Comparison of ENCODE assay signal across 37 cellular contexts in genomic region chr1:68078647-68079046, GRCh38. TPM values are rescaled to one million over a fixed set of nuclear protein-coding genes. Genes with fewer than 3 reads are reported as not detected.
"Had no signal": no experiment of that assay in that cellular context is flagged by ENCODE, and none has a peak within 500 bp of the region (broad histone marks: within the 10 kb centered on the region; RNA-seq: fewer than 3 reads in every experiment).

No MANE protein-coding gene starts in this region.

- H3K4me1 ChIP-seq: body of pancreas, breast epithelium had no signal

- H3K36me3 ChIP-seq: adrenal gland, brain microvascular endothelial cell, breast epithelium had no signal

- DNase-seq: activated CD4-positive, alpha-beta memory T cell treated with anti-CD3 and anti-CD28 coated beads, Interleukin-2, amount 10 ng/mL, durations not matched to agents 7 days and 5 days; activated CD4-positive, alpha-beta T cell treated with anti-CD3 and anti-CD28 coated beads for 1 hour; activated CD4-positive, alpha-beta T cell treated with anti-CD3 and anti-CD28 coated beads for 36 hours; activated CD4-positive, alpha-beta T cell treated with anti-CD3 and anti-CD28 coated beads for 48 hours; activated CD4-positive, alpha-beta T cell treated with anti-CD3 and anti-CD28 coated beads, Interleukin-2, amount 10 ng/mL, durations not matched to agents 7 days and 5 days; activated CD4-positive, alpha-beta T cell treated with anti-CD3 and anti-CD28 coated beads, Interleukin-2, amount 50 U/mL, for 48 hours; activated CD4-positive, CD25-positive, alpha-beta regulatory T cell; activated CD8-positive, alpha-beta memory T cell treated with anti-CD3 and anti-CD28 coated beads for 24 hours; activated CD8-positive, alpha-beta memory T cell treated with anti-CD3 and anti-CD28 coated beads, Interleukin-2, amount 10 ng/mL, durations not matched to agents 7 days and 5 days; activated CD8-positive, alpha-beta T cell treated with anti-CD3 and anti-CD28 coated beads, Interleukin-2, amount 10 ng/mL, durations not matched to agents 7 days and 5 days; activated effector memory CD4-positive, alpha-beta T cell treated with anti-CD3 and anti-CD28 coated beads, Interleukin-2, amount 50 U/mL, for 16 hours; activated gamma-delta T cell treated with Interleukin-2 at 50 U/mL for 16 hours; activated naive CD4-positive, alpha-beta T cell; activated naive CD4-positive, alpha-beta T cell treated with anti-CD3 and anti-CD28 coated beads for 36 hours; activated naive CD4-positive, alpha-beta T cell treated with anti-CD3 and anti-CD28 coated beads, Interleukin-2, amount 50 U/mL, for 16 hours; activated naive CD8-positive, alpha-beta T cell treated with anti-CD3 and anti-CD28 coated beads for 36 hours; activated T-cell treated with anti-CD3 and anti-CD28 coated beads for 4 hours; activated T-cell treated with anti-CD3 and anti-CD28 coated beads, Interleukin-2, amount 50 U/mL, for 1 hour; activated T-cell treated with anti-CD3 and anti-CD28 coated beads, Interleukin-2, amount 50 U/mL, for 4 hours; activated T-cell treated with anti-CD3 and anti-CD28 coated beads, Interleukin-2, amount 50 U/mL, for 72 hours; adrenal gland; amniotic stem cell; aorta; body of pancreas; brain microvascular endothelial cell; central memory CD4-positive, alpha-beta T cell; T-helper 1 cell; T-helper 2 cell; T-helper 9 cell had no signal

- ATAC-seq: activated CD4-positive, alpha-beta T cell treated with anti-CD3 and anti-CD28 coated beads for 36 hours; activated CD4-positive, CD25-positive, alpha-beta regulatory T cell treated with anti-CD3 and anti-CD28 coated beads, Interleukin-2, amount 50 U/mL, for 24 hours; activated CD8-positive, alpha-beta memory T cell treated with anti-CD3 and anti-CD28 coated beads, Interleukin-2, amount 10 ng/mL, durations not matched to agents 7 days and 5 days; activated CD8-positive, alpha-beta T cell treated with anti-CD3 and anti-CD28 coated beads, Interleukin-2, amount 10 ng/mL, durations not matched to agents 7 days and 5 days; activated naive CD4-positive, alpha-beta T cell treated with anti-CD3 and anti-CD28 coated beads, Interleukin-2, amount 50 U/mL, for 72 hours; activated T-cell treated with anti-CD3 and anti-CD28 coated beads, Interleukin-2, amount 50 U/mL, for 4 hours; activated T-cell treated with anti-CD3 and anti-CD28 coated beads, Interleukin-2, amount 50 U/mL, for 72 hours; activated T-helper 17 cell treated with anti-CD3 and anti-CD28 coated beads, Interleukin-2, amount 50 U/mL, for 72 hours; body of pancreas had no signal

- H3K36me3 Mint-ChIP-seq: activated CD8-positive, alpha-beta memory T cell treated with anti-CD3 and anti-CD28 coated beads, Interleukin-2, amount 10 ng/mL, durations not matched to agents 7 days and 5 days; activated naive CD4-positive, alpha-beta T cell treated with anti-CD3 and anti-CD28 coated beads, Interleukin-2, amount 50 U/mL, for 72 hours; activated naive CD8-positive, alpha-beta T cell treated with anti-CD3 and anti-CD28 coated beads for 36 hours had no signal

- H3K9me3 Mint-ChIP-seq: activated CD4-positive, alpha-beta memory T cell treated with anti-CD3 and anti-CD28 coated beads, Interleukin-2, amount 10 ng/mL, durations not matched to agents 7 days and 5 days; activated CD4-positive, alpha-beta T cell treated with anti-CD3 and anti-CD28 coated beads, Interleukin-2, amount 10 ng/mL, durations not matched to agents 7 days and 5 days; activated naive CD4-positive, alpha-beta T cell treated with anti-CD3 and anti-CD28 coated beads for 36 hours; activated T-helper 1 cell treated with anti-CD3 and anti-CD28 coated beads, Interleukin-12 subunit alpha, Interleukin-12 subunit beta, Interleukin-2, Interleukin-4 antibody, amounts not matched to agents 30 ng/mL and 10 ng/mL and 1 ng/mL, durations not matched to agents 14 hours and 24 hours and 36 hours; T-helper 1 cell treated with Interleukin-12 subunit alpha and Interleukin-12 subunit beta and Interleukin-4 antibody, amounts not matched to agents 30 μg/mL and 1 μg/mL, for 36 hours; T-helper 2 cell treated with Interferon-gamma antibody and Interleukin-4, amounts not matched to agents 5 μg/mL and 100 μg/mL, for 36 hours had no signal

- H3K27ac Mint-ChIP-seq: activated CD4-positive, alpha-beta memory T cell treated with anti-CD3 and anti-CD28 coated beads, Interleukin-2, amount 10 ng/mL, durations not matched to agents 7 days and 5 days; activated CD4-positive, alpha-beta T cell treated with anti-CD3 and anti-CD28 coated beads for 36 hours; activated CD4-positive, alpha-beta T cell treated with anti-CD3 and anti-CD28 coated beads, Interleukin-2, amount 10 ng/mL, durations not matched to agents 7 days and 5 days; activated CD8-positive, alpha-beta memory T cell treated with anti-CD3 and anti-CD28 coated beads, Interleukin-2, amount 10 ng/mL, durations not matched to agents 7 days and 5 days; activated CD8-positive, alpha-beta T cell treated with anti-CD3 and anti-CD28 coated beads, Interleukin-2, amount 10 ng/mL, durations not matched to agents 7 days and 5 days; activated naive CD4-positive, alpha-beta T cell treated with anti-CD3 and anti-CD28 coated beads for 36 hours; activated naive CD4-positive, alpha-beta T cell treated with anti-CD3 and anti-CD28 coated beads, Interleukin-2, amount 50 U/mL, for 72 hours; activated naive CD8-positive, alpha-beta T cell treated with anti-CD3 and anti-CD28 coated beads for 36 hours; activated T-cell treated with anti-CD3 and anti-CD28 coated beads, Interleukin-2, amount 50 U/mL, for 72 hours; activated T-helper 1 cell treated with anti-CD3 and anti-CD28 coated beads, Interleukin-12 subunit alpha, Interleukin-12 subunit beta, Interleukin-2, Interleukin-4 antibody, amounts not matched to agents 30 ng/mL and 10 ng/mL and 1 ng/mL, durations not matched to agents 14 hours and 24 hours and 36 hours; activated T-helper 17 cell treated with anti-CD3 and anti-CD28 coated beads, Interleukin-2, amount 50 U/mL, for 72 hours; T-helper 1 cell treated with Interleukin-12 subunit alpha and Interleukin-12 subunit beta and Interleukin-4 antibody, amounts not matched to agents 30 μg/mL and 1 μg/mL, for 36 hours; T-helper 2 cell treated with Interferon-gamma antibody and Interleukin-4, amounts not matched to agents 5 μg/mL and 100 μg/mL, for 36 hours had no signal

- H3K4me1 Mint-ChIP-seq: activated CD4-positive, alpha-beta memory T cell treated with anti-CD3 and anti-CD28 coated beads, Interleukin-2, amount 10 ng/mL, durations not matched to agents 7 days and 5 days; activated CD4-positive, alpha-beta T cell treated with anti-CD3 and anti-CD28 coated beads for 36 hours; activated CD4-positive, alpha-beta T cell treated with anti-CD3 and anti-CD28 coated beads, Interleukin-2, amount 10 ng/mL, durations not matched to agents 7 days and 5 days; activated CD8-positive, alpha-beta memory T cell treated with anti-CD3 and anti-CD28 coated beads, Interleukin-2, amount 10 ng/mL, durations not matched to agents 7 days and 5 days; activated naive CD8-positive, alpha-beta T cell treated with anti-CD3 and anti-CD28 coated beads for 36 hours; activated T-helper 17 cell treated with anti-CD3 and anti-CD28 coated beads, Interleukin-2, amount 50 U/mL, for 72 hours had no signal

- H3K27me3 ChIP-seq: adrenal gland, body of pancreas, brain microvascular endothelial cell, breast epithelium had no signal

- H3K4me3 ChIP-seq: adrenal gland, body of pancreas, breast epithelium had no signal

- H3K27me3 Mint-ChIP-seq: activated CD4-positive, alpha-beta memory T cell treated with anti-CD3 and anti-CD28 coated beads, Interleukin-2, amount 10 ng/mL, durations not matched to agents 7 days and 5 days; activated CD4-positive, alpha-beta T cell treated with anti-CD3 and anti-CD28 coated beads, Interleukin-2, amount 10 ng/mL, durations not matched to agents 7 days and 5 days; activated CD8-positive, alpha-beta memory T cell treated with anti-CD3 and anti-CD28 coated beads, Interleukin-2, amount 10 ng/mL, durations not matched to agents 7 days and 5 days had no signal

- H3K4me3 Mint-ChIP-seq: activated CD4-positive, alpha-beta memory T cell treated with anti-CD3 and anti-CD28 coated beads, Interleukin-2, amount 10 ng/mL, durations not matched to agents 7 days and 5 days; activated CD4-positive, alpha-beta T cell treated with anti-CD3 and anti-CD28 coated beads for 36 hours; activated CD4-positive, alpha-beta T cell treated with anti-CD3 and anti-CD28 coated beads, Interleukin-2, amount 10 ng/mL, durations not matched to agents 7 days and 5 days; activated CD8-positive, alpha-beta memory T cell treated with anti-CD3 and anti-CD28 coated beads, Interleukin-2, amount 10 ng/mL, durations not matched to agents 7 days and 5 days; activated CD8-positive, alpha-beta T cell treated with anti-CD3 and anti-CD28 coated beads, Interleukin-2, amount 10 ng/mL, durations not matched to agents 7 days and 5 days; activated naive CD4-positive, alpha-beta T cell treated with anti-CD3 and anti-CD28 coated beads for 36 hours; activated naive CD8-positive, alpha-beta T cell treated with anti-CD3 and anti-CD28 coated beads for 36 hours; activated T-cell treated with anti-CD3 and anti-CD28 coated beads, Interleukin-2, amount 50 U/mL, for 4 hours; activated T-cell treated with anti-CD3 and anti-CD28 coated beads, Interleukin-2, amount 50 U/mL, for 72 hours; activated T-helper 1 cell treated with anti-CD3 and anti-CD28 coated beads, Interleukin-12 subunit alpha, Interleukin-12 subunit beta, Interleukin-2, Interleukin-4 antibody, amounts not matched to agents 30 ng/mL and 10 ng/mL and 1 ng/mL, durations not matched to agents 14 hours and 24 hours and 36 hours; activated T-helper 17 cell treated with anti-CD3 and anti-CD28 coated beads, Interleukin-2, amount 50 U/mL, for 72 hours; T-helper 1 cell treated with Interleukin-12 subunit alpha and Interleukin-12 subunit beta and Interleukin-4 antibody, amounts not matched to agents 30 μg/mL and 1 μg/mL, for 36 hours; T-helper 2 cell treated with Interferon-gamma antibody and Interleukin-4, amounts not matched to agents 5 μg/mL and 100 μg/mL, for 36 hours had no signal

- H3K27ac ChIP-seq: adrenal gland, body of pancreas, brain microvascular endothelial cell, breast epithelium, VCaP had no signal

- H3K9me3 ChIP-seq: adrenal gland, body of pancreas, breast epithelium had no signal

RNA-seq across cellular contexts. Expression of gene DIRAS3, which starts 28.2 kb away (rescaled TPM):
- total RNA-seq: activated CD4-positive, alpha-beta memory T cell treated with anti-CD3 and anti-CD28 coated beads, Interleukin-2, amount 10 ng/mL, durations not matched to agents 7 days and 5 days; activated CD4-positive, alpha-beta T cell treated with anti-CD3 and anti-CD28 coated beads, Interleukin-2, amount 10 ng/mL, durations not matched to agents 7 days and 5 days; activated CD8-positive, alpha-beta T cell treated with anti-CD3 and anti-CD28 coated beads, Interleukin-2, amount 10 ng/mL, durations not matched to agents 7 days and 5 days; activated naive CD4-positive, alpha-beta T cell treated with anti-CD3 and anti-CD28 coated beads for 36 hours; activated naive CD4-positive, alpha-beta T cell treated with anti-CD3 and anti-CD28 coated beads, Interleukin-2, amount 50 U/mL, for 72 hours; activated T-cell treated with anti-CD3 and anti-CD28 coated beads, Interleukin-2, amount 50 U/mL, for 4 hours; activated T-helper 1 cell treated with anti-CD3 and anti-CD28 coated beads, Interleukin-12 subunit alpha, Interleukin-12 subunit beta, Interleukin-2, Interleukin-4 antibody, amounts not matched to agents 30 ng/mL and 10 ng/mL and 1 ng/mL, durations not matched to agents 14 hours and 24 hours and 36 hours; activated T-helper 17 cell treated with anti-CD3 and anti-CD28 coated beads, Interleukin-2, amount 50 U/mL, for 72 hours had no signal
